27 cellular contexts compared by ENCODE assay signal in genomic region chr5:72057816-72058215, GRCh38.
"Had no signal": no experiment of that assay in that cellular context is flagged by ENCODE, and none has a peak within 500 bp of the region (broad histone marks: within the 10 kb centered on the region; RNA-seq: fewer than 3 reads in every experiment).

No MANE protein-coding gene starts in this region.

- H3K9me3 ChIP-seq: MG63 had no signal

- H3K4me3 ChIP-seq: MG63, SJCRH30, SK-N-MC had no signal

- DNase-seq: IMR-90, Karpas-422, KG1, MG63, NCI-H1092, NCI-H1105 treated with DMSO at 0.1 percent for 48 hours, NCI-H1417 treated with DMSO at 0.1 percent for 48 hours, NCI-H146, NCI-H1694 treated with DMSO at 0.1 percent for 48 hours, NCI-H1930, NCI-H2081, NCI-H2107, NCI-H226, NCI-H446, NCI-H510A, NCI-H524 treated with DMSO at 0.1 percent for 48 hours, NCI-H69, NCI-H774, PC-3, SHP77 treated with DMSO at 0.1 percent for 48 hours, SJCRH30, T-helper 1 cell had no signal

- H3K27ac ChIP-seq: RWPE1, SJCRH30, SK-N-MC had no signal

- H3K4me1 ChIP-seq: SJCRH30 had no signal

- ATAC-seq: HepG2, Panc1, PC-3, Right ventricle myocardium inferior had no signal

- H3K36me3 ChIP-seq: MG63, SJCRH30 had no signal

- H3K27me3 ChIP-seq: SJCRH30 had no signal
